26 cellular contexts compared by ENCODE assay signal in the genomic region with DNA sequence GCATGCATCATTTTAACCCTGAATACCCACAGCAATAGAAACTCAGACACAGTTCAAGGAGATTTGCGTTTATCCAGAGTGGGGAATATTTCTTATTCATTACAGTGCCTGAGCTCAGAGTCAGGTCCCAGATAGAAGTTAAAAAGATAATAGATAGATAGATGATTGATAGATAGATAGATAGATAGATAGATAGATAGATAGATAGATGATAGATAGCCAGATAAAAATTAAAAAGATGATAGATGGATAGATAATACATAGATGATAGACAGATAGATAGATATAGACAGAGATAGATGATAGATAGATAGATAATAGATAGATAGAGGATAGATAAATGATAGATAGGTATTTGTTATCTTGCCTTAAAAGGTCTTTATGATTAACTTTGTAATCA.
"Had no signal": no experiment of that assay in that cellular context is flagged by ENCODE, and none has a peak within 500 bp of the region (broad histone marks: within the 10 kb centered on the region; RNA-seq: fewer than 3 reads in every experiment).

No MANE protein-coding gene starts in this region.

- H3K4me3 ChIP-seq: stomach, testis, thoracic aorta, thyroid gland, tibial artery, tibial nerve, transverse colon, upper lobe of left lung, upper lobe of right lung, uterus, vagina had no signal

- DNase-seq: stimulated activated CD4-positive, alpha-beta T cell treated with anti-CD3 and anti-CD28 coated beads, Interleukin-2, amount 100 ng/mL, for 48 hours; stimulated activated CD4-positive, alpha-beta T cell treated with anti-CD3 and anti-CD28 coated beads, Interleukin-4, amount 100 ng/mL, for 1 hour; stimulated activated CD4-positive, alpha-beta T cell treated with anti-CD3 and anti-CD28 coated beads, Interleukin-4, amount 100 ng/mL, for 24 hours; stimulated activated CD4-positive, alpha-beta T cell treated with anti-CD3 and anti-CD28 coated beads, Interleukin-4, amount 100 ng/mL, for 4 hours; stimulated activated CD8-positive, alpha-beta memory T cell treated with anti-CD3 and anti-CD28 coated beads, Interleukin-4, amount 100 ng/mL, for 48 hours; stimulated activated naive B cell treated with anti-CD40 and anti-IgM and Interleukin-4, amounts not matched to agents 10 μg/mL and 1 μg/mL and 100 μg/mL, for 72 hours; stimulated activated naive CD4-positive, alpha-beta T cell; stimulated activated naive CD4-positive, alpha-beta T cell treated with Interleukin-2 at 50 U/mL for 16 hours; stimulated activated naive CD8-positive, alpha-beta T cell treated with anti-CD3 and anti-CD28 coated beads, Interleukin-15, amount 100 ng/mL, for 72 hours; stimulated activated naive CD8-positive, alpha-beta T cell treated with anti-CD3 and anti-CD28 coated beads, Interleukin-15, Interleukin-2, amounts not matched to agents 100 U/mL and 50 U/mL, for 24 hours; stomach; substantia nigra; testis; thyroid gland; tibial artery; transverse colon; trophoblast cell; upper lobe of left lung; upper lobe of right lung; uterus had no signal

- H3K27me3 ChIP-seq: stomach, testis, thyroid gland, tibial artery, tibial nerve, transverse colon, upper lobe of left lung, upper lobe of right lung, uterus, vagina had no signal

- H3K36me3 ChIP-seq: stomach, thoracic aorta, thyroid gland, tibial artery, tibial nerve, transverse colon, upper lobe of left lung, upper lobe of right lung, uterus, vagina had no signal

- H3K27ac ChIP-seq: stomach, testis, thoracic aorta, thyroid gland, tibial artery, tibial nerve, transverse colon, upper lobe of left lung, upper lobe of right lung, uterus, vagina had no signal

- H3K4me1 ChIP-seq: testis, thyroid gland, transverse colon, upper lobe of right lung, uterus, vagina had no signal

- FAIRE-seq: urothelium cell line had no signal

- ATAC-seq: stimulated activated effector memory CD8-positive, alpha-beta T cell treated with anti-CD3 and anti-CD28 coated beads, Interleukin-12 subunit alpha, Interleukin-12 subunit beta, amount 100 ng/mL, for 72 hours; stimulated activated memory B cell treated with anti-CD40 and anti-IgM and Interleukin-4, amounts not matched to agents 10 μg/mL and 1 μg/mL and 100 μg/mL, for 72 hours; stimulated activated naive B cell treated with anti-CD40 and anti-IgM and Interleukin-4, amounts not matched to agents 10 μg/mL and 1 μg/mL and 100 μg/mL, for 72 hours; stimulated activated naive CD8-positive, alpha-beta T cell treated with anti-CD3 and anti-CD28 coated beads, Interleukin-15, amount 100 ng/mL, for 72 hours; stimulated activated naive CD8-positive, alpha-beta T cell treated with anti-CD3 and anti-CD28 coated beads, Interleukin-15, Interleukin-2, amounts not matched to agents 100 U/mL and 50 U/mL, for 24 hours; upper lobe of right lung had no signal

- H3K9me3 ChIP-seq: testis, thoracic aorta, thyroid gland, tibial artery, tibial nerve, upper lobe of left lung, upper lobe of right lung, uterus, vagina had no signal
